Comparison of ENCODE assay signal across 8 cellular contexts in the genomic region with DNA sequence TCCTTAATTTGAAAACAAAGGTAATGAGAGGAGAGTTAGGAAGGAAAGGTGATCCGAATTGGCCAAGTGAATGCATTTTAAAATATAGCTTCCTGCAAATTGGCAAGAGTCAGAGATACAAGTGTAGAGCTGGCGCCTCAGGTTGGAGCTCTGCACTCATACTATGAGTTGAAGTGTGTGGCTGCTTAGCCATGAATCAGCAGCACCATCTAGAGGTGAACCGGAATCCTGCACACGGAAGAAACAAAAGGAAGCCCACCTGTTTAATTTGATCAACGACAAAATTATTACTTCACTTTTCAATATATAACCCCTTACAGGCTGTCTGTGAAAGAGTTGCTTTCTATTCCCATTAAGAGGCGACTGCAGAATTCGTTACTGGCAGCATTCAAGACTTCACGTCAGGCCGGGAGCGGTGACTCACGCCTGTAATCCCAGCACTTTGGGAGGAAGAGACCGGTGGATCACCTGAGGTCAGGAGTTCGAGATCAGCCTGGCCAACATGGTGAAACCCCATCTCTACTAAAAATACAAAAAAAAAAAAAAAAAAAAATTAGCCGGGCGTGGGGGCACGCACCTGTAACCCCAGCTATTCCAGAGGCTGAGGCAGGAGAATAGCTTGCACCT.
DNase-seq lines count a peak whose midpoint lies in the region; ATAC-seq, FAIRE-seq and TF ChIP-seq lines count a peak whose summit lies in the region.
"Had no signal": no experiment of that assay in that cellular context is flagged by ENCODE, and none has a peak within 500 bp of the region (broad histone marks: within the 10 kb centered on the region; RNA-seq: fewer than 3 reads in every experiment).

No MANE protein-coding gene starts in this region.

- H3K4me2 ChIP-seq in Karpas-422 (ENCODE audit: low read depth, low read length, poor library complexity, severe bottlenecking): no peak overlapping the region

- H3K9ac ChIP-seq in Karpas-422 (ENCODE audit: low read length): no peak overlapping the region
- H3K9ac ChIP-seq: parathyroid adenoma had no signal

- H3K9me3 Mint-ChIP-seq in CD8-positive, alpha-beta T cell: peaks cover 7% of the 10 kb centered on the region

- TF ChIP-seq CTCF in GM12864 (IDR thresholded peaks at IDR 0.05; ENCODE audit: low read depth, low read length, missing control alignments): peak; percentile 57
- TF ChIP-seq CTCF in CD8-positive, alpha-beta T cell (IDR thresholded peaks at IDR 0.05): no peak

- no peak overlapping the region for H3K4me3 Mint-ChIP-seq in CD8-positive, alpha-beta T cell

- DNase-seq in GM12864 (ENCODE audit: low read depth): no peak
- DNase-seq in Karpas-422: peak; percentile 87
- peak; percentile 1 for DNase-seq in RPMI7951 (ENCODE audit: low read depth)
- DNase-seq in frontal cortex (ENCODE audit: low spot score in 2 of 2): peak; percentile 3 to 37
- peak in 8 of 10 donors; percentile 36 to 90 (median 57) for DNase-seq in posterior cingulate gyrus
- DNase-seq in NCI-H187 (lab: John Stamatoyannopoulos, UW): no peak
- DNase-seq in CD8-positive, alpha-beta T cell: no peak

- H3K4me1 Mint-ChIP-seq in CD8-positive, alpha-beta T cell (ENCODE audit: low read depth): no peaks in the 10 kb centered on the region

- H3K9me3 ChIP-seq in Karpas-422 (ENCODE audit: low read length): no peaks in the 10 kb centered on the region
- H3K9me3 ChIP-seq in CD8-positive, alpha-beta T cell (ENCODE audit: low read length): no peaks in the 10 kb centered on the region

- ATAC-seq in CD8-positive, alpha-beta T cell: no peak

- intact Hi-C loops in posterior cingulate gyrus (cut with DNase I): loop anchor here (5.0 to 10.0 kb wide), 2 partner anchors 415 to 1098 kb away; no protein-coding TSS in a partner anchor
- intact Hi-C loops in CD8-positive, alpha-beta T cell (cut with DNase I, micrococcal nuclease): no loop called here

- CTCF ChIA-PET in CD8-positive, alpha-beta T cell (lab: Charles Lee): no interaction called here

- H3K27ac Mint-ChIP-seq in CD8-positive, alpha-beta T cell: no peak overlapping the region

- no peaks in the 10 kb centered on the region for H3K36me3 ChIP-seq in Karpas-422 (ENCODE audit: insufficient read depth, low read length)
- no peaks in the 10 kb centered on the region for H3K36me3 ChIP-seq in CD8-positive, alpha-beta T cell (ENCODE audit: insufficient read depth, low read length)

- H3K4me3 ChIP-seq in GM12864 (ENCODE audit: low read depth, low read length): no peak overlapping the region
- H3K4me3 ChIP-seq in Karpas-422 (ENCODE audit: low read length): no peak overlapping the region
- no peak overlapping the region for H3K4me3 ChIP-seq in CD8-positive, alpha-beta T cell (ENCODE audit: low read depth, low read length)

- H2AFZ ChIP-seq in Karpas-422 (ENCODE audit: low read length): no peak overlapping the region
- H2AFZ ChIP-seq: parathyroid adenoma had no signal

- no peaks in the 10 kb centered on the region for H3K79me2 ChIP-seq in Karpas-422 (ENCODE audit: low read length)
- H3K79me2 ChIP-seq: parathyroid adenoma had no signal

- H3K27me3 Mint-ChIP-seq in CD8-positive, alpha-beta T cell (ENCODE audit: low read depth): no peaks in the 10 kb centered on the region

- no peaks in the 10 kb centered on the region for H3K27me3 ChIP-seq in Karpas-422 (ENCODE audit: low read length)
- H3K27me3 ChIP-seq in CD8-positive, alpha-beta T cell (ENCODE audit: insufficient read depth, low read length): no peaks in the 10 kb centered on the region

- H3K4me1 ChIP-seq in Karpas-422 (ENCODE audit: low read length): no peaks in the 10 kb centered on the region
- H3K4me1 ChIP-seq in CD8-positive, alpha-beta T cell (ENCODE audit: insufficient read depth, low read length): no peaks in the 10 kb centered on the region
- H3K4me1 ChIP-seq: parathyroid adenoma had no signal

- no peak for FAIRE-seq in frontal cortex (lab: Jason Lieb, UNC)

- H3K36me3 Mint-ChIP-seq in CD8-positive, alpha-beta T cell: no peaks in the 10 kb centered on the region

- POLR2A ChIA-PET in CD8-positive, alpha-beta T cell (lab: Charles Lee): no interaction called here

- H3K27ac ChIP-seq in Karpas-422 (ENCODE audit: low read length): no peak overlapping the region
- H3K27ac ChIP-seq in CD8-positive, alpha-beta T cell (ENCODE audit: low read depth, low read length): no peak overlapping the region
- H3K27ac ChIP-seq: parathyroid adenoma had no signal

- H4K20me1 ChIP-seq in Karpas-422 (ENCODE audit: insufficient read depth, low read depth, low read length): no peaks in the 10 kb centered on the region

- H3K9me2 ChIP-seq in Karpas-422 (replicated peaks; ENCODE audit: insufficient read depth, low read length): no peaks in the 10 kb centered on the region

Comparison
In these comparisons a context has a peak if more than half of its experiments do, and no peak if none do; other contexts are left out.
1. DNase-seq: peak in Karpas-422 (single experiment), RPMI7951 (single experiment), frontal cortex (2 of 2) and posterior cingulate gyrus (8 of 10); none in GM12864 (single experiment), NCI-H187 (0 of 2) and CD8-positive, alpha-beta T cell (0 of 7).